Comparison of ENCODE assay signal across 8 cellular contexts in the genomic region with DNA sequence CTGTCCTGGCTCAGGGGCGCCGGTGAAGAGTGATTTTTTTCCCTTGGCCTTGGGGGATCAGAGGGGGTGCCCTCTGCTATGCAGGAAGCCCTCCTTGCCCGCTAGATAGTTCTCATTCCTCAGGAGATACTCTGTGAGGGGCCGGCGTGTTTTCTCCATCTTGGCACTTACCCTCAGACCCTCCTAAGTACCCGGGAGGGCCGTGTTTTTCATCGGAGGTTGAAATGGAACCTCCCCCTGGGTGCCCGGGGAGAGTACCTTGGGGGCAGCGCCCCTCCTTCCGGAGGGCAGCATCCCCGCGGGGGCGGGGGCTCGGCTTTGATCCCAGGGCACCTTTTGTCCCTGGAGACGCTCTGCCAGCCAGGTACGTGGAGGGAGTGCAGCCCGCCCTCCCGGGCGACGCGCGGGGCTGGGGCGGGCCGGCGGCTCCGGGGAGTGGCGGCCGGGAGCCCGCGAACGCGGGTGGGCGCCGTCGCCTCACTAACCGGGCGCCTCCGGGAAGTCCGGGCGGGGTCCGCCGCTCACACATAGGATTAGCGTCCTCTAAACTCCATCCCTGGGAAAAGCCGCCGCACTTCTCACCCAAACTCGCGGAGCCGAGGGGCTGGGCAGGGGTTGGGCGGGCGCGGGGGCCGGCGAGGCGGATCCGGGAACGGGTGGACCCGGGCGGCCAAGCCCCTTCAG. TPM values are rescaled to one million over a fixed set of nuclear protein-coding genes. Genes with fewer than 3 reads are reported as not detected.
DNase-seq lines count a peak whose midpoint lies in the region; ATAC-seq and TF ChIP-seq lines count a peak whose summit lies in the region.
"Not testable (repeated sequence)": the region's sequence is repeated elsewhere in the genome, so short reads cannot be mapped to it uniquely, and the experiment has no call there.

No MANE protein-coding gene starts in this region.

- H3K9me3 ChIP-seq in OCI-LY1 (ENCODE audit: low read length); endodermal cell (ENCODE audit: control insufficient read depth, low read length); lower lobe of right lung: not testable (repeated sequence)

- peak overlapping the region; percentile 66 for H3K27ac Mint-ChIP-seq in endodermal cell

- POLR2A ChIA-PET in BJ (lab: Charles Lee) = not testable (repeated sequence)

- H3K27me3 Mint-ChIP-seq in endodermal cell (ENCODE audit: insufficient read depth) = not testable (repeated sequence)

- not testable (repeated sequence) for H3K27me3 ChIP-seq in BJ (ENCODE audit: control insufficient read depth, insufficient read depth, low read length); OCI-LY1 (ENCODE audit: insufficient read depth, low read length); endodermal cell (ENCODE audit: control insufficient read depth, insufficient read depth, low read length, poor library complexity, severe bottlenecking); lower lobe of right lung (ENCODE audit: low read depth)

- H3K27ac ChIP-seq in OCI-LY1 (ENCODE audit: low read depth, low read length, poor library complexity, severe bottlenecking) (peak overlapping the region; percentile 77), endodermal cell (ENCODE audit: low read depth, low read length) (peak overlapping the region; percentile 16), lower lobe of right lung (peak overlapping the region; percentile 81)

- H3K9me3 Mint-ChIP-seq in endodermal cell = not testable (repeated sequence)

- not testable (repeated sequence) for DNase-seq in BJ (ENCODE audit: low read depth)
- peak; percentile 59 to 62 for DNase-seq in activated T-cell treated with anti-CD3 and anti-CD28 coated beads, Interleukin-2, amount 50 U/mL, for 48 hours
- DNase-seq in endodermal cell = peak; percentile 79
- peak; percentile 64 for DNase-seq in lower lobe of right lung
- peak; percentile 2 to 17 for DNase-seq in stimulated activated CD4-positive, alpha-beta T cell treated with anti-CD3 and anti-CD28 coated beads, Interleukin-1b, Interleukin-23, amount 100 ng/mL, for 1 hour (ENCODE audit: low read depth in 2 of 2)

- not testable (repeated sequence) for H3F3A ChIP-seq in OCI-LY1 (ENCODE audit: insufficient read depth, low read length)

- not testable (repeated sequence) for H3K36me3 ChIP-seq in BJ (ENCODE audit: control insufficient read depth, insufficient read depth, low read length)
- H3K36me3 ChIP-seq in OCI-LY1 (ENCODE audit: insufficient read depth, low read length) (peaks cover 18% of the 10 kb centered on the region), endodermal cell (ENCODE audit: control insufficient read depth, insufficient read depth, low read length) (peaks cover 20% of the 10 kb centered on the region), lower lobe of right lung (peaks cover 17% of the 10 kb centered on the region)

- not testable (repeated sequence) for H3K9me2 ChIP-seq in OCI-LY1 (ENCODE audit: low read depth, low read length)

- peaks cover 11% of the 10 kb centered on the region for H3K4me1 Mint-ChIP-seq in endodermal cell

- 4 to 75% methylated on average over 2 to 59 of the region's 59 CpGs for WGBS in endodermal cell (ENCODE audit: insufficient coverage in 1 of 2, insufficient read length in 1 of 2), 2 experiments

- peaks cover 21% of the 10 kb centered on the region for H3K36me3 Mint-ChIP-seq in endodermal cell (ENCODE audit: low read depth)

- CTCF ChIA-PET in BJ (lab: Yijun Ruan, JAX) = not testable (repeated sequence)

- H3K4me1 ChIP-seq in OCI-LY1 (ENCODE audit: insufficient read depth, low read length, severe bottlenecking) (peaks cover 39% of the 10 kb centered on the region), lower lobe of right lung (peaks cover 34% of the 10 kb centered on the region)
- not testable (repeated sequence) for H3K4me1 ChIP-seq in endodermal cell (ENCODE audit: control insufficient read depth, insufficient read depth, low read length)

- ATAC-seq in GM19395 (IDR thresholded peaks at IDR 0.05; ENCODE audit: unreplicated experiment) (peak; percentile 38), HG03103 (IDR thresholded peaks at IDR 0.05; ENCODE audit: low read depth, unreplicated experiment) (peak; percentile 18), lower lobe of right lung (peak; percentile 49 to 60)

- H3K4me3 ChIP-seq in BJ (ENCODE audit: low read depth, low read length) = peak overlapping the region; percentile 60
- H3K4me3 ChIP-seq in OCI-LY1 (ENCODE audit: low read depth, low read length, poor library complexity, severe bottlenecking) = peak overlapping the region; percentile 92
- peak overlapping the region; percentile 77 for H3K4me3 ChIP-seq in endodermal cell (ENCODE audit: low read length)
- peak overlapping the region; percentile 62 for H3K4me3 ChIP-seq in lower lobe of right lung

- not testable (repeated sequence) for H4K20me1 ChIP-seq in OCI-LY1 (ENCODE audit: insufficient read depth, low read length)

- intact Hi-C loops in lower lobe of right lung (cut with DNase I) = not testable (repeated sequence)

- H2AFZ ChIP-seq in OCI-LY1 (ENCODE audit: low read length) = not testable (repeated sequence)

- H3K9ac ChIP-seq in OCI-LY1 (ENCODE audit: low read length) (peak overlapping the region; percentile 89), endodermal cell (ENCODE audit: extremely low read depth, low read length, poor library complexity, severe bottlenecking) (peak overlapping the region; percentile 57)

- H3K79me2 ChIP-seq in OCI-LY1 (ENCODE audit: insufficient read depth, low read length) = peaks cover 24% of the 10 kb centered on the region

- not testable (repeated sequence) for TF ChIP-seq CTCF in BJ (IDR thresholded peaks at IDR 0.05; ENCODE audit: insufficient read depth, low read depth, low read length); OCI-LY1 (IDR thresholded peaks at IDR 0.05; ENCODE audit: low read length); endodermal cell (conservative IDR thresholded peaks at IDR 0.05); lower lobe of right lung (IDR thresholded peaks at IDR 0.05)

- H3K4me2 ChIP-seq in OCI-LY1 (ENCODE audit: low read length) = peak overlapping the region; percentile 70

- H3K4me3 Mint-ChIP-seq in endodermal cell = peak overlapping the region; percentile 66

RNA-seq across cellular contexts. Expression of gene TLK2, which starts 0.8 kb away (rescaled TPM):
- 47.3 and 68.9 TPM in 2 replicates for polyA plus RNA-seq in BJ (2011; rRNA removed)
- polyA minus RNA-seq in BJ (2011; rRNA and poly(A)+ RNA removed) = 67.1 and 88.2 TPM in 2 replicates
- total RNA-seq in endodermal cell (10 to 100 TPM; 76.2 to 89.2 TPM), lower lobe of right lung (41.5 TPM)
- polyA plus RNA-seq in endodermal cell (2013, experiment 1 of 2) = 49.8 TPM
- 41.1 TPM for polyA plus RNA-seq in endodermal cell (2013, experiment 2 of 2)

RNA-seq across cellular contexts. Expression of gene METTL2A, which starts 54.2 kb away (rescaled TPM):
- 9.9 and 14.6 TPM in 2 replicates for polyA plus RNA-seq in BJ (2011; rRNA removed)
- 7.9 and 9.5 TPM in 2 replicates for polyA minus RNA-seq in BJ (2011; rRNA and poly(A)+ RNA removed)
- total RNA-seq in endodermal cell = 10 to 100 TPM; 30.1 to 38.5 TPM
- polyA plus RNA-seq in endodermal cell (2013, experiment 1 of 2) = 28.5 TPM
- polyA plus RNA-seq in endodermal cell (2013, experiment 2 of 2) = 28.3 TPM
- total RNA-seq in lower lobe of right lung = 17.9 TPM

Comparison
In these comparisons a context has a peak if more than half of its experiments do, and no peak if none do; other contexts are left out.
1. H3K27ac ChIP-seq: peak in every context shown above with its lines; median percentile 81 in lower lobe of right lung; 77 in OCI-LY1; 16 in endodermal cell.